In the genomic region with DNA sequence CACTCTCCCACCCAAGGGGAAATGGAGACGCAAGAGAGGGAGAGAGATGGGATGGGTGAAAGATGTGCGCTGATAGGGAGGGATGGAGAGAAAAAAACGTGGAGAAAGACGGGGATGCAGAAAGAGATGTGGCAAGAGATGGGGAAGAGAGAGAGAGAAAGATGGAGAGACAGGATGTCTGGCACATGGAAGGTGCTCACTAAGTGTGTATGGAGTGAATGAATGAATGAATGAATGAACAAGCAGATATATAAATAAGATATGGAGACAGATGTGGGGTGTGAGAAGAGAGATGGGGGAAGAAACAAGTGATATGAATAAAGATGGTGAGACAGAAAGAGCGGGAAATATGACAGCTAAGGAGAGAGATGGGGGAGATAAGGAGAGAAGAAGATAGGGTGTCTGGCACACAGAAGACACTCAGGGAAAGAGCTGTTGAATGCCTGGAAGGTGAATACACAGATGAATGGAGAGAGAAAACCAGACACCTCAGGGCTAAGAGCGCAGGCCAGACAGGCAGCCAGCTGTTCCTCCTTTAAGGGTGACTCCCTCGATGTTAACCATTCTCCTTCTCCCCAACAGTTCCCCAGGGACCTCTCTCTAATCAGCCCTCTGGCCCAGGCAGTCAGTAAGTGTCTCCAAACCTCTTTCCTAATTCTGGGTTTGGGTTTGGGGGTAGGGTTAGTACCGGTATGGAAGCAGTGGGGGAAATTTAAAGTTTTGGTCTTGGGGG, we compare ENCODE assay signal across 9 cellular contexts. TPM values are rescaled to one million over a fixed set of nuclear protein-coding genes. Genes with fewer than 3 reads are reported as not detected.
DNase-seq lines count a peak whose midpoint lies in the region; ATAC-seq and TF ChIP-seq lines count a peak whose summit lies in the region.
"Had no signal": no experiment of that assay in that cellular context is flagged by ENCODE, and none has a peak within 500 bp of the region (broad histone marks: within the 10 kb centered on the region; RNA-seq: fewer than 3 reads in every experiment).

No MANE protein-coding gene starts in this region.

- DNase-seq in CD14-positive monocyte (ENCODE audit: low spot score) (no peak), GM20000 (ENCODE audit: low spot score) (peak; percentile 31), naive B cell (no peak), HPDE6-E6E7 (ENCODE audit: extremely low spot score) (no peak), KG1 (lab: John Stamatoyannopoulos, UW) (no peak), C1 segment of cervical spinal cord (lab: John Stamatoyannopoulos, UW) (no peak)
- no peak for DNase-seq in activated naive CD8-positive, alpha-beta T cell treated with anti-CD3 and anti-CD28 coated beads, Interleukin-2, amount 10 ng/mL, durations not matched to agents 7 days and 5 days
- DNase-seq: NCI-H2029 treated with DMSO at 0.1 percent for 48 hours had no signal

- POLR2A ChIA-PET in activated naive CD8-positive, alpha-beta T cell treated with anti-CD3 and anti-CD28 coated beads, Interleukin-2, amount 10 ng/mL, durations not matched to agents 7 days and 5 days (lab: Charles Lee) = interaction anchor here (0.6 to 16.0 kb wide), 14 partner anchors 8 to 259 kb away, joined by 3 to 481 read pairs (median 6); a partner anchor contains a TSS

- H3K36me3 Mint-ChIP-seq in CD14-positive monocyte = peaks cover 31 to 36% of the 10 kb centered on the region in 2 donors
- peaks cover 46% of the 10 kb centered on the region for H3K36me3 Mint-ChIP-seq in activated naive CD8-positive, alpha-beta T cell treated with anti-CD3 and anti-CD28 coated beads, Interleukin-2, amount 10 ng/mL, durations not matched to agents 7 days and 5 days
- H3K36me3 Mint-ChIP-seq in naive B cell = peaks cover 3 to 15% of the 10 kb centered on the region in 2 donors

- H3K27ac Mint-ChIP-seq in CD14-positive monocyte (peak overlapping the region; percentile 91 to 98 (median 94)), naive B cell (peak overlapping the region; percentile 6 to 99 (median 97))
- H3K27ac Mint-ChIP-seq in activated naive CD8-positive, alpha-beta T cell treated with anti-CD3 and anti-CD28 coated beads, Interleukin-2, amount 10 ng/mL, durations not matched to agents 7 days and 5 days = peak overlapping the region; percentile 81

- peak overlapping the region; percentile 94 to 99 for H3K4me3 Mint-ChIP-seq in CD14-positive monocyte
- H3K4me3 Mint-ChIP-seq in activated naive CD8-positive, alpha-beta T cell treated with anti-CD3 and anti-CD28 coated beads, Interleukin-2, amount 10 ng/mL, durations not matched to agents 7 days and 5 days = peak overlapping the region; percentile 90
- peak overlapping the region; percentile 89 to 100 (median 98) for H3K4me3 Mint-ChIP-seq in naive B cell

- TF ChIP-seq CTCF in CD14-positive monocyte (IDR thresholded peaks at IDR 0.05) (no peak), GM20000 (IDR thresholded peaks at IDR 0.05; ENCODE audit: extremely low read depth, missing control alignments) (no peak)

- ATAC-seq in activated naive CD8-positive, alpha-beta T cell treated with anti-CD3 and anti-CD28 coated beads, Interleukin-2, amount 10 ng/mL, durations not matched to agents 7 days and 5 days (ENCODE audit: low read depth) = no peak
- ATAC-seq in naive B cell (ENCODE audit: low read depth in 2 of 2) (peak in 1 of 2 donors; percentile 8), HG02852 (IDR thresholded peaks at IDR 0.05; ENCODE audit: unreplicated experiment) (no peak)

- H3K27me3 Mint-ChIP-seq in CD14-positive monocyte (ENCODE audit: low read depth in 3 of 3) (peaks cover 1 to 7% (median 4%) of the 10 kb centered on the region in 3 donors), naive B cell (no peaks in the 10 kb centered on the region)
- peaks cover 3% of the 10 kb centered on the region for H3K27me3 Mint-ChIP-seq in activated naive CD8-positive, alpha-beta T cell treated with anti-CD3 and anti-CD28 coated beads, Interleukin-2, amount 10 ng/mL, durations not matched to agents 7 days and 5 days

- H3K9me3 Mint-ChIP-seq in CD14-positive monocyte (peaks cover 0 to 3% (median 0%) of the 10 kb centered on the region in 7 donors), naive B cell (no peaks in the 10 kb centered on the region)
- no peaks in the 10 kb centered on the region for H3K9me3 Mint-ChIP-seq in activated naive CD8-positive, alpha-beta T cell treated with anti-CD3 and anti-CD28 coated beads, Interleukin-2, amount 10 ng/mL, durations not matched to agents 7 days and 5 days

- intact Hi-C loops in CD14-positive monocyte (cut with micrococcal nuclease) = no loop called here

- H3K4me1 Mint-ChIP-seq in CD14-positive monocyte = peaks cover 74% of the 10 kb centered on the region
- peaks cover 78% of the 10 kb centered on the region for H3K4me1 Mint-ChIP-seq in activated naive CD8-positive, alpha-beta T cell treated with anti-CD3 and anti-CD28 coated beads, Interleukin-2, amount 10 ng/mL, durations not matched to agents 7 days and 5 days
- peaks cover 85 to 95% (median 92%) of the 10 kb centered on the region in 3 donors for H3K4me1 Mint-ChIP-seq in naive B cell

RNA-seq across cellular contexts. Expression of a gene that starts 0.8 kb away (rescaled TPM):
- polyA plus RNA-seq in CD14-positive monocyte (10 to 100 TPM in 1 of 2 donors, 1 to 10 TPM in 1; 9.6 to 13.7 TPM), naive B cell (ENCODE audit: low read depth in 6 of 6) (1 to 10 TPM; 1.1 to 5.2 (median 2.6) TPM)
- 10 to 100 TPM; 18.5 to 18.6 TPM for total RNA-seq in activated naive CD8-positive, alpha-beta T cell treated with anti-CD3 and anti-CD28 coated beads, Interleukin-2, amount 10 ng/mL, durations not matched to agents 7 days and 5 days

RNA-seq across cellular contexts. Expression of a gene that starts 4.0 kb away (rescaled TPM):
- polyA plus RNA-seq in CD14-positive monocyte = under 1 TPM in 1 of 2 donors, not detected in 1; 0.26 TPM
- total RNA-seq in activated naive CD8-positive, alpha-beta T cell treated with anti-CD3 and anti-CD28 coated beads, Interleukin-2, amount 10 ng/mL, durations not matched to agents 7 days and 5 days = 10 to 100 TPM; 15.2 to 16.7 TPM
- 10 to 100 TPM in 5 of 6 donors, 1 to 10 TPM in 1; 6.6 to 26.0 (median 19.4) TPM for polyA plus RNA-seq in naive B cell (ENCODE audit: low read depth in 6 of 6)

RNA-seq across cellular contexts. Expression of a gene that starts 6.1 kb away (rescaled TPM):
- 10 to 100 TPM; 21.6 to 25.5 TPM for polyA plus RNA-seq in CD14-positive monocyte
- total RNA-seq in activated naive CD8-positive, alpha-beta T cell treated with anti-CD3 and anti-CD28 coated beads, Interleukin-2, amount 10 ng/mL, durations not matched to agents 7 days and 5 days = 100 to 1,000 TPM; 426 to 431 TPM
- polyA plus RNA-seq in naive B cell (ENCODE audit: low read depth in 6 of 6) = 1,000 to 10,000 TPM; 1,940 to 3,141 (median 2,206) TPM

RNA-seq across cellular contexts. Expression of a gene that starts 10.0 kb away (rescaled TPM):
- polyA plus RNA-seq in CD14-positive monocyte (1,000 to 10,000 TPM; 1,103 to 1,202 TPM), naive B cell (ENCODE audit: low read depth in 6 of 6) (10 to 100 TPM; 28.2 to 78.2 (median 35.2) TPM)
- total RNA-seq in activated naive CD8-positive, alpha-beta T cell treated with anti-CD3 and anti-CD28 coated beads, Interleukin-2, amount 10 ng/mL, durations not matched to agents 7 days and 5 days = 100 to 1,000 TPM in 1 of 2 experiments, 10 to 100 TPM in 1; 91.8 to 105 TPM

RNA-seq across cellular contexts. Expression of a gene that starts 16.7 kb away (rescaled TPM):
- 1 to 10 TPM in 1 of 2 donors, under 1 TPM in 1; 0.54 to 1.2 TPM for polyA plus RNA-seq in CD14-positive monocyte
- 10 to 100 TPM; 69.7 to 70.0 TPM for total RNA-seq in activated naive CD8-positive, alpha-beta T cell treated with anti-CD3 and anti-CD28 coated beads, Interleukin-2, amount 10 ng/mL, durations not matched to agents 7 days and 5 days
- 100 to 1,000 TPM in 5 of 6 donors, 10 to 100 TPM in 1; 84.4 to 158 (median 108) TPM for polyA plus RNA-seq in naive B cell (ENCODE audit: low read depth in 6 of 6)

Comparison
In these comparisons a context has a peak if more than half of its experiments do, and no peak if none do; other contexts are left out.
1. RNA of a gene that starts 4.0 kb away (polyA plus RNA-seq): 6.6 to 26.0 TPM in naive B cell; 0.26 TPM in CD14-positive monocyte; every median in the first group is over 4 times any median in the second.
2. RNA of a gene that starts 6.1 kb away (polyA plus RNA-seq): 1,940 to 3,141 TPM in naive B cell; 21.6 to 25.5 TPM in CD14-positive monocyte; every median in the first group is over 10 times any median in the second.
3. Peak in every context shown above with its lines, with median percentiles within 50 percentile points of each other: H3K27ac Mint-ChIP-seq and H3K4me3 Mint-ChIP-seq.